Comparison of ENCODE assay signal across 19 cellular contexts in the genomic region with DNA sequence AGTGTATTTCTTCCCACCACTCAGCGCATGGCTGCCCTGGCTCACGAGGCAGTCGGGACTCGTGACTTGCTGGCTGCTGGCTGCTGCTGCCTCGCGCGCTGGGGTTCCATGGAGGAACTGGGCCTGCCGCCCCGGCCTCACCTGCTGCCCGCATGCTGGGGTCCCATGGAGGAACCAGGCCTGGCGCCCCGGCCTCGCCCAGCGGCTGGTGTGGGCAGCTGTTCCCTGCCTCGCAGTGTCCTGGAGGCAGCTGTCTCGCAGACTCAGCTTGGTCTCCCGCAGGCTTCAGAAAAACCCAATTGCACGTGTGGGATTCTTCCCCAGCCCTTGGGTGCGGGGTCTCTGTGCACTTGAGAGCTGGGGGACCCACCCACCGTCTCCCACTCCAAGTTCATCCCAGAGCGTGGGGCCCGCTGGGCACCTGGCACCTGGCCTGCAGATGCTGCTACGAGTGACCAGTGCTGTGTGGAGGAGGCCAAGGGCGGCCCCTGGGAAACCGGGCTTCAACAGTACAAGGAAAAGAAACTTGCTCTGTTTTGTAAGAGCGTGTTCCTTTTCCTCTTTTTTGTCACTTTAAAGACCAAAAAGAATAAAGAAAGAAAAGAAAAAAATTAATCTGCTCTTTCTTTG. TPM values are rescaled to one million over a fixed set of nuclear protein-coding genes. Genes with fewer than 3 reads are reported as not detected.
DNase-seq lines count a peak whose midpoint lies in the region; TF ChIP-seq lines count a peak whose summit lies in the region.
"Had no signal": no experiment of that assay in that cellular context is flagged by ENCODE, and none has a peak within 500 bp of the region (broad histone marks: within the 10 kb centered on the region; RNA-seq: fewer than 3 reads in every experiment).

No MANE protein-coding gene starts in this region.

- no peak for TF ChIP-seq EP300 in tibial nerve (IDR thresholded peaks at IDR 0.05)

- H3K36me3 Mint-ChIP-seq in MCF 10A (ENCODE audit: insufficient read depth, unreplicated experiment) = no peaks in the 10 kb centered on the region
- H3K36me3 Mint-ChIP-seq: activated CD8-positive, alpha-beta memory T cell treated with anti-CD3 and anti-CD28 coated beads, Interleukin-2, amount 10 ng/mL, durations not matched to agents 7 days and 5 days had no signal

- H3K4me1 Mint-ChIP-seq in MCF 10A (ENCODE audit: insufficient read depth, unreplicated experiment) = peaks cover 35% of the 10 kb centered on the region

- H3K36me3 ChIP-seq in breast epithelium (no peaks in the 10 kb centered on the region), muscle layer of colon (ENCODE audit: insufficient read depth, low read length) (peaks cover 5% of the 10 kb centered on the region), tibial nerve (peaks cover 0 to 7% (median 0%) of the 10 kb centered on the region in 3 donors)

- TF ChIP-seq POLR2A in breast epithelium (IDR thresholded peaks at IDR 0.05) = no peak
- TF ChIP-seq POLR2A in tibial nerve (IDR thresholded peaks at IDR 0.05) = no peak

- H3K27ac Mint-ChIP-seq in MCF 10A (ENCODE audit: low read depth, unreplicated experiment) = no peak overlapping the region
- H3K27ac Mint-ChIP-seq: activated CD8-positive, alpha-beta memory T cell treated with anti-CD3 and anti-CD28 coated beads, Interleukin-2, amount 10 ng/mL, durations not matched to agents 7 days and 5 days had no signal

- H3K4me3 Mint-ChIP-seq in MCF 10A (ENCODE audit: unreplicated experiment) = no peak overlapping the region
- H3K4me3 Mint-ChIP-seq: activated CD8-positive, alpha-beta memory T cell treated with anti-CD3 and anti-CD28 coated beads, Interleukin-2, amount 10 ng/mL, durations not matched to agents 7 days and 5 days; brain; WTC11 had no signal

- intact Hi-C loops in breast epithelium (cut with DNase I; ENCODE audit: low total_unique reads) (no loop called here), MCF 10A (cut with micrococcal nuclease) (no loop called here)

- H3K9me3 Mint-ChIP-seq in MCF 10A (ENCODE audit: unreplicated experiment) = no peaks in the 10 kb centered on the region
- H3K9me3 Mint-ChIP-seq: brain, WTC11 had no signal

- peaks cover 0 to 40% of the 10 kb centered on the region in 2 donors for H3K4me1 ChIP-seq in breast epithelium
- H3K4me1 ChIP-seq in muscle layer of colon (ENCODE audit: insufficient read depth, low read length) = peaks cover 73% of the 10 kb centered on the region
- H3K4me1 ChIP-seq in tibial nerve = peaks cover 6 to 79% (median 51%) of the 10 kb centered on the region in 4 donors

- no peak for DNase-seq in breast epithelium (ENCODE audit: low spot score in 2 of 2)
- DNase-seq in MCF 10A (ENCODE audit: unreplicated experiment) = no peak
- DNase-seq in tibial nerve (ENCODE audit: low spot score in 2 of 2) = no peak
- DNase-seq in kidney glomerular epithelial cell (lab: John Stamatoyannopoulos, UW) = no peak
- no peak for DNase-seq in HuH-7.5 (ENCODE audit: low spot score)
- no peak for DNase-seq in DMS79 treated with DMSO at 0.1 percent for 48 hours (lab: John Stamatoyannopoulos, UW)
- DNase-seq: activated CD8-positive, alpha-beta memory T cell treated with anti-CD3 and anti-CD28 coated beads, Interleukin-2, amount 10 ng/mL, durations not matched to agents 7 days and 5 days; activated naive CD4-positive, alpha-beta T cell treated with Interleukin-2 at 50 U/mL for 16 hours; effector memory CD4-positive, alpha-beta T cell; foreskin fibroblast; GF-D8; NCI-H2107; psoas muscle; stimulated activated CD8-positive, alpha-beta memory T cell treated with anti-CD3 and anti-CD28 coated beads, Interleukin-4, amount 100 ng/mL, for 48 hours had no signal

- CTCF ChIA-PET in MCF 10A (lab: Yijun Ruan, JAX) = interaction anchor here (1.9 to 4.2 kb wide), 2 partner anchors 20 to 29 kb away, joined by 9 to 26 read pairs; a partner anchor contains a TSS

- 85 to 89% methylated on average over 8 to 20 of the region's 26 CpGs for WGBS in tibial nerve, 2 donors

- no peaks in the 10 kb centered on the region for H3K9me3 ChIP-seq in breast epithelium
- H3K9me3 ChIP-seq in muscle layer of colon (ENCODE audit: low read length) = no peaks in the 10 kb centered on the region
- H3K9me3 ChIP-seq in tibial nerve = no peaks in the 10 kb centered on the region
- H3K9me3 ChIP-seq: A549, psoas muscle had no signal

- peak overlapping the region; percentile 46 to 90 for H3K27ac ChIP-seq in breast epithelium
- H3K27ac ChIP-seq in cingulate gyrus (ENCODE audit: low read depth, low read length) = peak overlapping the region; percentile 47
- H3K27ac ChIP-seq in muscle layer of colon (ENCODE audit: low read depth, low read length) = peak overlapping the region; percentile 3
- H3K27ac ChIP-seq in tibial nerve = peak overlapping the region in 3 of 4 donors; percentile 85 to 94 (median 88)
- H3K27ac ChIP-seq: psoas muscle had no signal

- H3K9ac ChIP-seq in muscle layer of colon (ENCODE audit: low read length) = no peak overlapping the region

- no TSS peak for BruUV-seq in MCF 10A (replicated peaks; lab: Mats Ljungman, UMichigan)

- H3K4me3 ChIP-seq in breast epithelium = no peak overlapping the region
- no peak overlapping the region for H3K4me3 ChIP-seq in muscle layer of colon (ENCODE audit: low read depth in 1 of 2, low read length in 2 of 2)
- H3K4me3 ChIP-seq in tibial nerve = no peak overlapping the region
- H3K4me3 ChIP-seq: A549, psoas muscle had no signal

- TF ChIP-seq CTCF in breast epithelium (IDR thresholded peaks at IDR 0.05) (no peak), MCF 10A (IDR thresholded peaks at IDR 0.05; ENCODE audit: unreplicated experiment) (no peak), tibial nerve (IDR thresholded peaks at IDR 0.05) (no peak)

- H3K27me3 ChIP-seq in breast epithelium (no peaks in the 10 kb centered on the region), muscle layer of colon (ENCODE audit: control insufficient read depth in 1 of 2, insufficient read depth in 2 of 2, low read length in 2 of 2) (no peaks in the 10 kb centered on the region), tibial nerve (no peaks in the 10 kb centered on the region)

- no peaks in the 10 kb centered on the region for H3K27me3 Mint-ChIP-seq in MCF 10A (ENCODE audit: insufficient read depth, unreplicated experiment)
- H3K27me3 Mint-ChIP-seq: activated CD8-positive, alpha-beta memory T cell treated with anti-CD3 and anti-CD28 coated beads, Interleukin-2, amount 10 ng/mL, durations not matched to agents 7 days and 5 days; brain had no signal

- POLR2A ChIA-PET in MCF 10A (lab: Yijun Ruan, JAX) = interaction anchor here (1.4 to 3.0 kb wide), 3 partner anchors 20 to 485 kb away, joined by 3 to 32 read pairs (median 17); a partner anchor contains a TSS

RNA-seq across cellular contexts. Expression of a gene that starts 20.4 kb away (rescaled TPM):
- 10 to 100 TPM; 10.7 to 15.5 (median 13.4) TPM for total RNA-seq in breast epithelium
- 10.0 and 13.0 TPM in 2 replicates for total RNA-seq in MCF 10A (2022)
- 10 to 100 TPM; 12.6 to 23.7 (median 15.1) TPM for total RNA-seq in tibial nerve

Comparison
In these comparisons a context has a peak if more than half of its experiments do, and no peak if none do; other contexts are left out.
1. H3K27ac ChIP-seq: peak in every context shown above with its lines; median percentile 88 in tibial nerve; 68 in breast epithelium; 47 in cingulate gyrus; 3 in muscle layer of colon.